In genomic region chr5:43110606-43111170, GRCh38 we compare ENCODE assay signal across 9 cellular contexts. TPM values are rescaled to one million over a fixed set of nuclear protein-coding genes. Genes with fewer than 3 reads are reported as not detected.
DNase-seq lines count a peak whose midpoint lies in the region.
"Had no signal": no experiment of that assay in that cellular context is flagged by ENCODE, and none has a peak within 500 bp of the region (broad histone marks: within the 10 kb centered on the region; RNA-seq: fewer than 3 reads in every experiment).

No MANE protein-coding gene starts in this region.

- no peaks in the 10 kb centered on the region for H3K27me3 Mint-ChIP-seq in stimulated activated naive CD8-positive, alpha-beta T cell treated with anti-CD3 and anti-CD28 coated beads, Interleukin-15, Interleukin-2, amounts not matched to agents 100 ng/mL and 50 ng/mL, for 24 hours

- no peaks in the 10 kb centered on the region for H3K9me3 Mint-ChIP-seq in stimulated activated naive CD8-positive, alpha-beta T cell treated with anti-CD3 and anti-CD28 coated beads, Interleukin-15, Interleukin-2, amounts not matched to agents 100 ng/mL and 50 ng/mL, for 24 hours

- peak overlapping the region; percentile 60 for H3K27ac Mint-ChIP-seq in stimulated activated naive CD8-positive, alpha-beta T cell treated with anti-CD3 and anti-CD28 coated beads, Interleukin-15, Interleukin-2, amounts not matched to agents 100 ng/mL and 50 ng/mL, for 24 hours

- H3K36me3 Mint-ChIP-seq in stimulated activated naive CD8-positive, alpha-beta T cell treated with anti-CD3 and anti-CD28 coated beads, Interleukin-15, Interleukin-2, amounts not matched to agents 100 ng/mL and 50 ng/mL, for 24 hours (ENCODE audit: low read depth): no peaks in the 10 kb centered on the region

- peak overlapping the region; percentile 17 for H3K4me3 Mint-ChIP-seq in stimulated activated naive CD8-positive, alpha-beta T cell treated with anti-CD3 and anti-CD28 coated beads, Interleukin-15, Interleukin-2, amounts not matched to agents 100 ng/mL and 50 ng/mL, for 24 hours

- DNase-seq in activated effector memory CD4-positive, alpha-beta T cell treated with anti-CD3 and anti-CD28 coated beads, Interleukin-2, amount 50 U/mL, for 16 hours: peak; percentile 75
- DNase-seq in activated effector memory CD4-positive, alpha-beta T cell treated with Interleukin-2 at 50 U/mL for 16 hours: no peak
- DNase-seq in SK-MEL-5 (ENCODE audit: low read depth, low spot score): peak; percentile 24
- peak; percentile 9 for DNase-seq in effector CD8-positive, alpha-beta T cell (lab: John Stamatoyannopoulos, UW)
- DNase-seq in NCI-H446 (lab: John Stamatoyannopoulos, UW): no peak
- DNase-seq in HCEC 1CT: no peak
- no peak for DNase-seq in NCI-H1048 (lab: John Stamatoyannopoulos, UW)
- DNase-seq: NCI-H2107 had no signal

- H3K4me1 Mint-ChIP-seq in stimulated activated naive CD8-positive, alpha-beta T cell treated with anti-CD3 and anti-CD28 coated beads, Interleukin-15, Interleukin-2, amounts not matched to agents 100 ng/mL and 50 ng/mL, for 24 hours (ENCODE audit: low read depth): peaks cover 36% of the 10 kb centered on the region

- in situ Hi-C loops in SK-MEL-5 (cut with HindIII; ENCODE audit: low pct_unique_long_range_greater_than_20kb, low sequenced_read_pairs): no loop called here

RNA-seq across cellular contexts. Expression of gene ZNF131, which starts 10.0 kb away (rescaled TPM):
- total RNA-seq in SK-MEL-5 (2014; rRNA removed; shearing (Covaris generic)): 45.9 and 50.1 TPM in 2 replicates
- 41.0 and 49.7 TPM in 2 replicates for polyA plus RNA-seq in SK-MEL-5 (2015; cell fraction: cytosol; rRNA removed)
- 127 and 160 TPM in 2 replicates for polyA plus RNA-seq in SK-MEL-5 (2015; cell fraction: nucleus; rRNA removed)

Comparison
In these comparisons a context has a peak if more than half of its experiments do, and no peak if none do; other contexts are left out.
1. DNase-seq: peak in activated effector memory CD4-positive, alpha-beta T cell treated with anti-CD3 and anti-CD28 coated beads, Interleukin-2, amount 50 U/mL, for 16 hours (single experiment), SK-MEL-5 (single experiment) and effector CD8-positive, alpha-beta T cell (single experiment); none in activated effector memory CD4-positive, alpha-beta T cell treated with Interleukin-2 at 50 U/mL for 16 hours (single experiment), NCI-H446 (0 of 2), HCEC 1CT (single experiment) and NCI-H1048 (single experiment).